ENCODE assay signal across 8 cellular contexts in the genomic region with DNA sequence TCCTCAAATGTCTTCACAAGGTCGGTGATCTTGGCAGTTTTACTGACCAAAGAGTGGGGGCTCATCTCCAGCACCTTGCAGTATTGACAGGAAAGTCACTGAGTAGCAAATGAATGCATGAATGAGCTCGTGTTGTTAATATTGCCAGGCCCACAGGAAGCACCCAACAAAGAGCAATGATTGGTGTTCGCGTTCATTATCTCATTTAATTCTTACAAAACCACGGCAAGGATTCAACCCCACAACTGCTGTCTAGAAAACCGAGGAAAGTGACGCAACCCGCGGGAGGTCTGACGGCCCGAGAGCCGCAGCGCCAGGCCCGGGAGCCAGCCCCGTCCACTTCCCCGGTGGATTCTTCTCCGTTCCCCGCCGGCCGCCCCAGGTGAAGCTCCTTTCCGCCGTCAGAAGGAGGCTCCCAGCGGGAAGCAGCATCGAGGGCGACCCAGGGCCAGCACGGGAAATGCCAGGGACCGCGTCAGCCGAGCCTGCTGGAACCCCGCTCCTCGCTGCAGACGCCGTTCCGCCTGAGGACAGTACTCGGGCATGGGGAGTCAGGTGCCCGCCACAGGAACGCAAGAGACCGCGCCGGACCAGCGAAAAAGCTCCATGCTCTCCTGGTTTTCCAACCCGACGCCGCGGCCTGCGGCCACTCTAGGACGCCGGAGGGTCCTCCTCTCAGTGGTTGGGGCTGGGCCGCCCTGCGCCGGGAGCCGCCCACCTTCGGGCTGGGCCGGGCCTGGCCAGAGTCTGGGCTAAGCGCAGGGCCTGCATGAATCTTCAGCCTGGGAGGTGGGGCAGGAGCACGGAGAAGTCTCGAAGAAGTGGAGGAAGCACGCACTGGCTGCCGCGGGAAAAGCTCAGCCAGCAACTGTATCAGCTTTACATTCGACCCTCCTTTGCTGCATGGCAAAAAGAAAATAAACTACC. TPM values are rescaled to one million over a fixed set of nuclear protein-coding genes. Genes with fewer than 3 reads are reported as not detected.
DNase-seq lines count a peak whose midpoint lies in the region; ATAC-seq and TF ChIP-seq lines count a peak whose summit lies in the region.

No MANE protein-coding gene starts in this region.

- peak overlapping the region; percentile 90 to 94 for H3K27ac ChIP-seq in coronary artery

- H3K4me3 ChIP-seq in BE2C (ENCODE audit: low read depth, low read length) (peak overlapping the region; percentile 82), coronary artery (peak overlapping the region; percentile 91)

- DNase-seq in BE2C (peak; percentile 92), NCI-H446 treated with DMSO at 0.1 percent for 48 hours (lab: John Stamatoyannopoulos, UW) (peak; percentile 80), coronary artery (ENCODE audit: low spot score) (peak; percentile 93), kidney tubule cell (ENCODE audit: low spot score) (peak; percentile 90)
- peak; percentile 54 for DNase-seq in activated CD4-positive, alpha-beta T cell treated with anti-CD3 and anti-CD28 coated beads for 36 hours
- peak; percentile 15 to 19 for DNase-seq in stimulated activated CD4-positive, alpha-beta T cell treated with anti-CD3 and anti-CD28 coated beads, Interleukin-1b, Interleukin-23, amount 100 ng/mL, for 4 hours (ENCODE audit: low read depth in 2 of 2)

- peak; percentile 89 for ATAC-seq in GM19035 (IDR thresholded peaks at IDR 0.05; ENCODE audit: unreplicated experiment)
- peak; percentile 73 for ATAC-seq in HG03175 (IDR thresholded peaks at IDR 0.05; ENCODE audit: unreplicated experiment)
- ATAC-seq in activated CD4-positive, alpha-beta T cell treated with anti-CD3 and anti-CD28 coated beads for 36 hours = peak; percentile 77

- H3K4me1 ChIP-seq in BE2C = no peaks in the 10 kb centered on the region

- no peaks in the 10 kb centered on the region for H3K36me3 Mint-ChIP-seq in activated CD4-positive, alpha-beta T cell treated with anti-CD3 and anti-CD28 coated beads for 36 hours (ENCODE audit: low read depth)

- H3K27me3 ChIP-seq in BE2C = no peaks in the 10 kb centered on the region

- no peaks in the 10 kb centered on the region for H3K9me3 ChIP-seq in BE2C

- no peaks in the 10 kb centered on the region for H3K9me3 Mint-ChIP-seq in activated CD4-positive, alpha-beta T cell treated with anti-CD3 and anti-CD28 coated beads for 36 hours (ENCODE audit: low read depth)

- peaks cover 32% of the 10 kb centered on the region for H3K27me3 Mint-ChIP-seq in activated CD4-positive, alpha-beta T cell treated with anti-CD3 and anti-CD28 coated beads for 36 hours

- H3K4me1 Mint-ChIP-seq in activated CD4-positive, alpha-beta T cell treated with anti-CD3 and anti-CD28 coated beads for 36 hours = peaks cover 19% of the 10 kb centered on the region

- intact Hi-C loops in activated CD4-positive, alpha-beta T cell treated with anti-CD3 and anti-CD28 coated beads for 36 hours (cut with DNase I, micrococcal nuclease) = loop anchor here (1.0 to 5.0 kb wide), 3 partner anchors 19 to 684 kb away; a partner anchor contains a TSS

- no peaks in the 10 kb centered on the region for H3K36me3 ChIP-seq in BE2C

- POLR2A ChIA-PET in activated CD4-positive, alpha-beta T cell treated with anti-CD3 and anti-CD28 coated beads for 36 hours (lab: Charles Lee) = no interaction called here

- H3K4me3 Mint-ChIP-seq in activated CD4-positive, alpha-beta T cell treated with anti-CD3 and anti-CD28 coated beads for 36 hours = peak overlapping the region; percentile 58

- CTCF ChIA-PET in activated CD4-positive, alpha-beta T cell treated with anti-CD3 and anti-CD28 coated beads for 36 hours (lab: Charles Lee) = interaction anchor here (0.7 to 0.8 kb wide), 2 partner anchors 13 to 102 kb away, joined by 3 to 4 read pairs; no protein-coding TSS in a partner anchor

- H3K27ac Mint-ChIP-seq in activated CD4-positive, alpha-beta T cell treated with anti-CD3 and anti-CD28 coated beads for 36 hours = peak overlapping the region; percentile 66

- TF ChIP-seq CTCF in BE2C (IDR thresholded peaks at IDR 0.05; ENCODE audit: low read depth, low read length) = no peak
- TF ChIP-seq CTCF in coronary artery (IDR thresholded peaks at IDR 0.05) = no peak

RNA-seq across cellular contexts. Expression of a gene that starts 19.8 kb away (rescaled TPM):
- polyA plus RNA-seq in BE2C (2012; ENCODE audit: insufficient read depth, insufficient read length, low read depth) = 6.9 TPM
- total RNA-seq in activated CD4-positive, alpha-beta T cell treated with anti-CD3 and anti-CD28 coated beads for 36 hours = 1 to 10 TPM; 9.3 to 9.9 TPM

Comparison
In these comparisons a context has a peak if more than half of its experiments do, and no peak if none do; other contexts are left out.
1. Peak in every context shown above with its lines: DNase-seq, ATAC-seq, H3K4me3 ChIP-seq and H3K27ac ChIP-seq.
2. DNase-seq: peak in every context shown above with its lines; median percentile 93 in coronary artery; 92 in BE2C; 90 in kidney tubule cell; 80 in NCI-H446 treated with DMSO at 0.1 percent for 48 hours; 54 in activated CD4-positive, alpha-beta T cell treated with anti-CD3 and anti-CD28 coated beads for 36 hours; 17 in stimulated activated CD4-positive, alpha-beta T cell treated with anti-CD3 and anti-CD28 coated beads, Interleukin-1b, Interleukin-23, amount 100 ng/mL, for 4 hours.